ENCODE assay signal across 8 cellular contexts in genomic region chrX:137166591-137166990, GRCh38.
DNase-seq lines count a peak whose midpoint lies in the region; ATAC-seq and TF ChIP-seq lines count a peak whose summit lies in the region.

No MANE protein-coding gene starts in this region.

- no peak overlapping the region for H3K4me2 ChIP-seq in mesenchymal stem cell (ENCODE audit: low read length, poor library complexity, severe bottlenecking)

- intact Hi-C loops in colonic mucosa (cut with DNase I) (no loop called here), upper lobe of right lung (cut with DNase I) (no loop called here)

- 35% methylated on average over 2 of the region's 2 CpGs for WGBS in mesenchymal stem cell

- H3K79me1 ChIP-seq in mesenchymal stem cell (replicated peaks; ENCODE audit: low read length, poor library complexity, severe bottlenecking): no peaks in the 10 kb centered on the region

- H2BK120ac ChIP-seq in mesenchymal stem cell (ENCODE audit: low read depth, low read length): no peak overlapping the region

- no peak overlapping the region for H4K91ac ChIP-seq in mesenchymal stem cell (ENCODE audit: low read length)

- H3K27ac ChIP-seq in colonic mucosa (no peak overlapping the region), upper lobe of right lung (no peak overlapping the region), mesenchymal stem cell (ENCODE audit: low read length, poor library complexity, severe bottlenecking) (no peak overlapping the region)

- no peak overlapping the region for H3K9ac ChIP-seq in colonic mucosa (ENCODE audit: low read depth in 2 of 2, low read length in 2 of 2)
- no peak overlapping the region for H3K9ac ChIP-seq in mesenchymal stem cell (ENCODE audit: low read length)

- H3K18ac ChIP-seq in mesenchymal stem cell (ENCODE audit: low read depth in 1 of 2, low read length in 2 of 2): no peak overlapping the region

- no peak overlapping the region for H3K14ac ChIP-seq in mesenchymal stem cell (ENCODE audit: low read length in 2 of 2)

- no peak overlapping the region for H3K4ac ChIP-seq in mesenchymal stem cell (ENCODE audit: low read depth in 1 of 2, low read length in 2 of 2)

- no peak for TF ChIP-seq CTCF in colonic mucosa (IDR thresholded peaks at IDR 0.05)
- peak; percentile 13 for TF ChIP-seq CTCF in upper lobe of right lung (IDR thresholded peaks at IDR 0.05)

- no peak overlapping the region for H2AFZ ChIP-seq in mesenchymal stem cell (ENCODE audit: low read depth, low read length)

- DNase-seq in stimulated activated CD4-positive, alpha-beta T cell treated with anti-CD3 and anti-CD28 coated beads, Interleukin-15, amount 100 ng/mL, for 24 hours: peak; percentile 30
- DNase-seq in stimulated activated CD4-positive, alpha-beta T cell treated with anti-CD3 and anti-CD28 coated beads, Interleukin-4, amount 100 ng/mL, for 4 hours: no peak
- DNase-seq in NCI-H1417 (lab: John Stamatoyannopoulos, UW): peak in 2 of 3 experiments; percentile 6 to 46
- DNase-seq in colonic mucosa: peak; percentile 17
- DNase-seq in upper lobe of right lung: no peak
- DNase-seq in mesenchymal stem cell: no peak

- no peak overlapping the region for H3K23ac ChIP-seq in mesenchymal stem cell (ENCODE audit: low read length in 2 of 2)

- H2AK5ac ChIP-seq in mesenchymal stem cell (ENCODE audit: low read length, severe bottlenecking): no peak overlapping the region

- H3K36me3 ChIP-seq in colonic mucosa: no peaks in the 10 kb centered on the region
- H3K36me3 ChIP-seq in upper lobe of right lung: no peaks in the 10 kb centered on the region
- no peaks in the 10 kb centered on the region for H3K36me3 ChIP-seq in mesenchymal stem cell (ENCODE audit: control insufficient read depth in 1 of 2, insufficient read depth in 2 of 2, low read depth in 1 of 2, low read length in 2 of 2)

- H2BK5ac ChIP-seq in mesenchymal stem cell (ENCODE audit: low read depth, low read length, poor library complexity, severe bottlenecking): no peak overlapping the region

- H3K27me3 ChIP-seq in colonic mucosa (no peaks in the 10 kb centered on the region), upper lobe of right lung (no peaks in the 10 kb centered on the region), mesenchymal stem cell (ENCODE audit: control insufficient read depth in 1 of 2, insufficient read depth in 1 of 2, low read length in 2 of 2) (no peaks in the 10 kb centered on the region)

- H3K4me1 ChIP-seq in colonic mucosa (no peaks in the 10 kb centered on the region), upper lobe of right lung (no peaks in the 10 kb centered on the region), mesenchymal stem cell (ENCODE audit: control insufficient read depth, insufficient read depth, low read depth, low read length) (no peaks in the 10 kb centered on the region)

- H4K8ac ChIP-seq in mesenchymal stem cell (ENCODE audit: low read length): no peak overlapping the region

- no peak overlapping the region for H2BK15ac ChIP-seq in mesenchymal stem cell (ENCODE audit: low read depth, poor library complexity, severe bottlenecking)

- H3K4me3 ChIP-seq in colonic mucosa (no peak overlapping the region), upper lobe of right lung (no peak overlapping the region), mesenchymal stem cell (ENCODE audit: insufficient read depth in 1 of 2, low read depth in 1 of 2, low read length in 2 of 2) (no peak overlapping the region)

- no peak overlapping the region for H2BK12ac ChIP-seq in mesenchymal stem cell (ENCODE audit: low read length in 2 of 2)

- H3K9me3 ChIP-seq in colonic mucosa (no peaks in the 10 kb centered on the region), upper lobe of right lung (no peaks in the 10 kb centered on the region), mesenchymal stem cell (ENCODE audit: control insufficient read depth, low read length) (no peaks in the 10 kb centered on the region)

- ATAC-seq in upper lobe of right lung: no peak
- ATAC-seq in GM21447 (IDR thresholded peaks at IDR 0.05; ENCODE audit: unreplicated experiment): no peak
- no peak for ATAC-seq in HG03135 (IDR thresholded peaks at IDR 0.05; ENCODE audit: unreplicated experiment)

Comparison
In these comparisons a context has a peak if more than half of its experiments do, and no peak if none do; other contexts are left out.
1. DNase-seq: peak in stimulated activated CD4-positive, alpha-beta T cell treated with anti-CD3 and anti-CD28 coated beads, Interleukin-15, amount 100 ng/mL, for 24 hours (single experiment), NCI-H1417 (2 of 3) and colonic mucosa (single experiment); none in stimulated activated CD4-positive, alpha-beta T cell treated with anti-CD3 and anti-CD28 coated beads, Interleukin-4, amount 100 ng/mL, for 4 hours (0 of 2), upper lobe of right lung (single experiment) and mesenchymal stem cell (single experiment).